In genomic region chr19:44303976-44304568, GRCh38 we compare ENCODE assay signal across 8 cellular contexts. TPM values are rescaled to one million over a fixed set of nuclear protein-coding genes. Genes with fewer than 3 reads are reported as not detected.
A peak's percentile ranks its signal among the peaks of the same experiment; 100 is the strongest.
DNase-seq lines count a peak whose midpoint lies in the region; ATAC-seq lines count a peak whose summit lies in the region.

No MANE protein-coding gene starts in this region.

- POLR2A ChIA-PET in activated naive CD8-positive, alpha-beta T cell treated with anti-CD3 and anti-CD28 coated beads, Interleukin-2, amount 10 ng/mL, durations not matched to agents 7 days and 5 days (lab: Charles Lee): interaction anchor here (0.8 to 1.9 kb wide), 4 partner anchors 97 to 403 kb away, joined by 3 to 6 read pairs (median 4); partner anchors contain the start of genes ZNF180 and ZNF234

- no peaks in the 10 kb centered on the region for H3K4me1 ChIP-seq in right cardiac atrium (ENCODE audit: control insufficient read depth, insufficient read depth, low read length)

- H3K9me3 Mint-ChIP-seq in activated naive CD8-positive, alpha-beta T cell treated with anti-CD3 and anti-CD28 coated beads, Interleukin-2, amount 10 ng/mL, durations not matched to agents 7 days and 5 days: peaks cover 13% of the 10 kb centered on the region

- H3K4me3 ChIP-seq in right cardiac atrium (ENCODE audit: low read length): peak overlapping the region; percentile 81

- no peak for ATAC-seq in activated naive CD8-positive, alpha-beta T cell treated with anti-CD3 and anti-CD28 coated beads, Interleukin-2, amount 10 ng/mL, durations not matched to agents 7 days and 5 days (ENCODE audit: low read depth)
- peak in 1 of 2 donors; percentile 28 for ATAC-seq in right cardiac atrium
- ATAC-seq in GM19463 (IDR thresholded peaks at IDR 0.05; ENCODE audit: unreplicated experiment): no peak

- no peaks in the 10 kb centered on the region for H3K27me3 Mint-ChIP-seq in activated naive CD8-positive, alpha-beta T cell treated with anti-CD3 and anti-CD28 coated beads, Interleukin-2, amount 10 ng/mL, durations not matched to agents 7 days and 5 days

- intact Hi-C loops in right cardiac atrium (cut with DNase I): no loop called here

- peak; percentile 28 for DNase-seq in DMS53 (lab: John Stamatoyannopoulos, UW)
- no peak for DNase-seq in DMS53 treated with DMSO at 0.1 percent for 48 hours (lab: John Stamatoyannopoulos, UW; ENCODE audit: unreplicated experiment)
- no peak for DNase-seq in activated naive CD8-positive, alpha-beta T cell treated with anti-CD3 and anti-CD28 coated beads, Interleukin-2, amount 10 ng/mL, durations not matched to agents 7 days and 5 days
- no peak for DNase-seq in right cardiac atrium
- DNase-seq in renal cortical epithelial cell (ENCODE audit: low read depth): peak; percentile 14
- DNase-seq in middle frontal gyrus (ENCODE audit: extremely low spot score, low spot score): no peak

- H3K27ac ChIP-seq in KOPT-K1 (ENCODE audit: low read depth, low read length, poor library complexity, severe bottlenecking) (peak overlapping the region; percentile 51), right cardiac atrium (ENCODE audit: low read length) (no peak overlapping the region)

- H3K36me3 ChIP-seq in KOPT-K1 (ENCODE audit: insufficient read depth, low read length): peaks cover 21% of the 10 kb centered on the region

- H3K9me3 ChIP-seq in KOPT-K1 (ENCODE audit: insufficient read depth, low read length, poor library complexity, severe bottlenecking) (peaks cover 6% of the 10 kb centered on the region), right cardiac atrium (ENCODE audit: control insufficient read depth, low read length) (no peaks in the 10 kb centered on the region)

- peak overlapping the region; percentile 85 for H3K4me3 Mint-ChIP-seq in activated naive CD8-positive, alpha-beta T cell treated with anti-CD3 and anti-CD28 coated beads, Interleukin-2, amount 10 ng/mL, durations not matched to agents 7 days and 5 days

- WGBS in right cardiac atrium: 3% methylated on average over 11 of the region's 11 CpGs

- H3K4me1 Mint-ChIP-seq in activated naive CD8-positive, alpha-beta T cell treated with anti-CD3 and anti-CD28 coated beads, Interleukin-2, amount 10 ng/mL, durations not matched to agents 7 days and 5 days: peaks cover 14% of the 10 kb centered on the region

- peaks cover 21% of the 10 kb centered on the region for H3K36me3 Mint-ChIP-seq in activated naive CD8-positive, alpha-beta T cell treated with anti-CD3 and anti-CD28 coated beads, Interleukin-2, amount 10 ng/mL, durations not matched to agents 7 days and 5 days

- H3K27ac Mint-ChIP-seq in activated naive CD8-positive, alpha-beta T cell treated with anti-CD3 and anti-CD28 coated beads, Interleukin-2, amount 10 ng/mL, durations not matched to agents 7 days and 5 days: peak overlapping the region; percentile 58

- H3K27me3 ChIP-seq in right cardiac atrium (ENCODE audit: control insufficient read depth, insufficient read depth): no peaks in the 10 kb centered on the region

RNA-seq across cellular contexts. Expression of gene ZNF235, which starts 0.8 kb away (rescaled TPM):
- total RNA-seq in activated naive CD8-positive, alpha-beta T cell treated with anti-CD3 and anti-CD28 coated beads, Interleukin-2, amount 10 ng/mL, durations not matched to agents 7 days and 5 days: 1 to 10 TPM; 8.8 to 9.4 TPM
- total RNA-seq in right cardiac atrium (1 to 10 TPM; 5.0 to 5.2 (median 5.1) TPM), renal cortical epithelial cell (2.8 and 8.0 TPM in 2 replicates)
- polyA plus RNA-seq in right cardiac atrium: 3.0 TPM

RNA-seq across cellular contexts. Expression of gene ZNF233, which starts 44.4 kb away (rescaled TPM):
- 1 to 10 TPM; 1.0 to 1.6 TPM for total RNA-seq in activated naive CD8-positive, alpha-beta T cell treated with anti-CD3 and anti-CD28 coated beads, Interleukin-2, amount 10 ng/mL, durations not matched to agents 7 days and 5 days
- total RNA-seq in right cardiac atrium: 1 to 10 TPM; 3.4 to 8.8 (median 6.4) TPM
- polyA plus RNA-seq in right cardiac atrium: 3.2 TPM
- total RNA-seq in renal cortical epithelial cell: 0.69 and 2.9 TPM in 2 replicates

RNA-seq across cellular contexts. Expression of gene ZNF112, which starts 52.4 kb away (rescaled TPM):
- total RNA-seq in activated naive CD8-positive, alpha-beta T cell treated with anti-CD3 and anti-CD28 coated beads, Interleukin-2, amount 10 ng/mL, durations not matched to agents 7 days and 5 days: under 1 TPM; 0.28 to 0.30 TPM
- total RNA-seq in right cardiac atrium (1 to 10 TPM; 5.2 to 7.3 (median 5.9) TPM), renal cortical epithelial cell (6.1 and 12.2 TPM in 2 replicates)
- 2.6 TPM for polyA plus RNA-seq in right cardiac atrium

Comparison
In these comparisons a context has a peak if more than half of its experiments do, and no peak if none do; other contexts are left out.
1. DNase-seq: peak in DMS53 (single experiment) and renal cortical epithelial cell (single experiment); none in DMS53 treated with DMSO at 0.1 percent for 48 hours (single experiment), activated naive CD8-positive, alpha-beta T cell treated with anti-CD3 and anti-CD28 coated beads, Interleukin-2, amount 10 ng/mL, durations not matched to agents 7 days and 5 days (single experiment), right cardiac atrium (0 of 3) and middle frontal gyrus (single experiment).